In genomic region chr6:29757282-29757681, GRCh38 we compare ENCODE assay signal across 20 cellular contexts. TPM values are rescaled to one million over a fixed set of nuclear protein-coding genes. Genes with fewer than 3 reads are reported as not detected.
DNase-seq lines count a peak whose midpoint lies in the region; ATAC-seq and TF ChIP-seq lines count a peak whose summit lies in the region.
"Had no signal": no experiment of that assay in that cellular context is flagged by ENCODE, and none has a peak within 500 bp of the region (broad histone marks: within the 10 kb centered on the region; RNA-seq: fewer than 3 reads in every experiment).

No MANE protein-coding gene starts in this region.

- H3K27me3 ChIP-seq in colonic mucosa = no peaks in the 10 kb centered on the region
- no peaks in the 10 kb centered on the region for H3K27me3 ChIP-seq in lung (ENCODE audit: control insufficient read depth, insufficient read depth)

- no peak for ATAC-seq in activated CD8-positive, alpha-beta memory T cell treated with anti-CD3 and anti-CD28 coated beads, Interleukin-2, amount 10 ng/mL, durations not matched to agents 7 days and 5 days
- ATAC-seq in lung (ENCODE audit: insufficient read depth, low FRiP score) (no peak), HG03460 (IDR thresholded peaks at IDR 0.05; ENCODE audit: unreplicated experiment) (no peak), GM21447 (IDR thresholded peaks at IDR 0.05; ENCODE audit: unreplicated experiment) (no peak)

- 47 to 78% methylated on average over 2 of the region's 2 CpGs for WGBS in lung, 2 donors

- H3K4me1 ChIP-seq in colonic mucosa = no peaks in the 10 kb centered on the region
- H3K4me1 ChIP-seq in lung (ENCODE audit: control insufficient read depth in 2 of 2, insufficient read depth in 2 of 2, low read length in 2 of 2) = peaks cover 0 to 3% of the 10 kb centered on the region in 2 donors
- H3K4me1 ChIP-seq: Caco-2 had no signal

- H3K4me1 Mint-ChIP-seq in activated CD8-positive, alpha-beta memory T cell treated with anti-CD3 and anti-CD28 coated beads, Interleukin-2, amount 10 ng/mL, durations not matched to agents 7 days and 5 days = peaks cover 30% of the 10 kb centered on the region

- H3K27ac Mint-ChIP-seq in activated CD8-positive, alpha-beta memory T cell treated with anti-CD3 and anti-CD28 coated beads, Interleukin-2, amount 10 ng/mL, durations not matched to agents 7 days and 5 days = no peak overlapping the region
- H3K27ac Mint-ChIP-seq: B cell had no signal

- H3K9me3 Mint-ChIP-seq in activated CD8-positive, alpha-beta memory T cell treated with anti-CD3 and anti-CD28 coated beads, Interleukin-2, amount 10 ng/mL, durations not matched to agents 7 days and 5 days (ENCODE audit: low read depth) = no peaks in the 10 kb centered on the region

- H3K36me3 Mint-ChIP-seq in activated CD8-positive, alpha-beta memory T cell treated with anti-CD3 and anti-CD28 coated beads, Interleukin-2, amount 10 ng/mL, durations not matched to agents 7 days and 5 days = peaks cover 8% of the 10 kb centered on the region

- DNase-seq in activated CD8-positive, alpha-beta memory T cell treated with anti-CD3 and anti-CD28 coated beads, Interleukin-2, amount 10 ng/mL, durations not matched to agents 7 days and 5 days = peak; percentile 7
- no peak for DNase-seq in activated CD8-positive, alpha-beta memory T cell treated with anti-CD3 and anti-CD28 coated beads for 24 hours
- peak; percentile 10 for DNase-seq in colonic mucosa
- DNase-seq in lung (ENCODE audit: low spot score) = peak; percentile 20
- no peak for DNase-seq in 8988T
- DNase-seq in activated naive CD4-positive, alpha-beta T cell treated with Interleukin-2 at 50 U/mL for 16 hours = no peak
- DNase-seq: Caco-2, GOT3, IMR-90, NCI-H1417 treated with DMSO at 0.1 percent for 48 hours, NCI-H2029 treated with DMSO at 0.1 percent for 48 hours, NCI-H2171, NCI-H446, NCI-H69, SHP77 had no signal

- H3K27me3 Mint-ChIP-seq in activated CD8-positive, alpha-beta memory T cell treated with anti-CD3 and anti-CD28 coated beads, Interleukin-2, amount 10 ng/mL, durations not matched to agents 7 days and 5 days = no peaks in the 10 kb centered on the region
- H3K27me3 Mint-ChIP-seq: B cell had no signal

- H3K9ac ChIP-seq in colonic mucosa (ENCODE audit: low read depth in 2 of 2, low read length in 2 of 2) = no peak overlapping the region

- TF ChIP-seq CTCF in colonic mucosa (IDR thresholded peaks at IDR 0.05) = no peak
- TF ChIP-seq CTCF in lung (IDR thresholded peaks at IDR 0.05; ENCODE audit: control extremely low read depth, extremely low read depth) = no peak

- no peaks in the 10 kb centered on the region for H3K36me3 ChIP-seq in colonic mucosa
- no peaks in the 10 kb centered on the region for H3K36me3 ChIP-seq in lung (ENCODE audit: control insufficient read depth in 2 of 2, insufficient read depth in 2 of 2, low read length in 2 of 2)

- H3K4me3 ChIP-seq in colonic mucosa (no peak overlapping the region), lung (no peak overlapping the region)
- H3K4me3 ChIP-seq: SK-N-MC had no signal

- CTCF ChIA-PET in activated CD8-positive, alpha-beta memory T cell treated with anti-CD3 and anti-CD28 coated beads, Interleukin-2, amount 10 ng/mL, durations not matched to agents 7 days and 5 days (lab: Charles Lee) = interaction anchor here (1.4 to 6.3 kb wide), 5 partner anchors 10 to 55 kb away, joined by 4 to 60 read pairs (median 6); no protein-coding TSS in a partner anchor

- no peak overlapping the region for H3K4me3 Mint-ChIP-seq in activated CD8-positive, alpha-beta memory T cell treated with anti-CD3 and anti-CD28 coated beads, Interleukin-2, amount 10 ng/mL, durations not matched to agents 7 days and 5 days
- H3K4me3 Mint-ChIP-seq: B cell had no signal

- intact Hi-C loops in colonic mucosa (cut with DNase I) = no loop called here

- H3K27ac ChIP-seq in colonic mucosa (no peak overlapping the region), lung (ENCODE audit: low read depth in 1 of 2, low read length in 1 of 2) (no peak overlapping the region)
- H3K27ac ChIP-seq: 22Rv1, SK-N-MC had no signal

- H3K9me3 ChIP-seq in colonic mucosa (no peaks in the 10 kb centered on the region), lung (ENCODE audit: control insufficient read depth in 2 of 2, insufficient read depth in 1 of 2, low read length in 1 of 2) (no peaks in the 10 kb centered on the region)
- H3K9me3 ChIP-seq: Caco-2 had no signal

RNA-seq across cellular contexts. Expression of gene HLA-F, which starts 34.0 kb away (rescaled TPM):
- total RNA-seq in activated CD8-positive, alpha-beta memory T cell treated with anti-CD3 and anti-CD28 coated beads, Interleukin-2, amount 10 ng/mL, durations not matched to agents 7 days and 5 days = 100 to 1,000 TPM; 300 to 444 TPM
- total RNA-seq in colonic mucosa (100 to 1,000 TPM in 1 of 2 donors, 10 to 100 TPM in 1; 58.8 to 201 TPM), lung (100 to 1,000 TPM in 1 of 2 donors, 10 to 100 TPM in 1; 76.2 to 102 TPM)
- 100 to 1,000 TPM; 205 to 451 TPM for polyA plus RNA-seq in lung
- total RNA-seq: IMR-90 had no signal
- polyA plus RNA-seq: IMR-90 had no signal

Comparison
In these comparisons a context has a peak if more than half of its experiments do, and no peak if none do; other contexts are left out.
1. DNase-seq: peak in activated CD8-positive, alpha-beta memory T cell treated with anti-CD3 and anti-CD28 coated beads, Interleukin-2, amount 10 ng/mL, durations not matched to agents 7 days and 5 days (single experiment), colonic mucosa (single experiment) and lung (single experiment); none in activated CD8-positive, alpha-beta memory T cell treated with anti-CD3 and anti-CD28 coated beads for 24 hours (single experiment), 8988T (single experiment) and activated naive CD4-positive, alpha-beta T cell treated with Interleukin-2 at 50 U/mL for 16 hours (single experiment).